Comparison of ENCODE assay signal across 8 cellular contexts in genomic region chrX:50988649-50989048, GRCh38.
DNase-seq lines count a peak whose midpoint lies in the region; ATAC-seq lines count a peak whose summit lies in the region.

No MANE protein-coding gene starts in this region.

- no peaks in the 10 kb centered on the region for H3K36me3 Mint-ChIP-seq in activated CD4-positive, alpha-beta memory T cell treated with anti-CD3 and anti-CD28 coated beads, Interleukin-2, amount 10 ng/mL, durations not matched to agents 7 days and 5 days (ENCODE audit: low read depth)

- H3K4me3 Mint-ChIP-seq in activated CD4-positive, alpha-beta memory T cell treated with anti-CD3 and anti-CD28 coated beads, Interleukin-2, amount 10 ng/mL, durations not matched to agents 7 days and 5 days = no peak overlapping the region

- ATAC-seq in HG02885 (IDR thresholded peaks at IDR 0.05; ENCODE audit: poor library complexity, unreplicated experiment) (peak; percentile 49), GM18868 (IDR thresholded peaks at IDR 0.05; ENCODE audit: unreplicated experiment) (no peak), HG03354 (IDR thresholded peaks at IDR 0.05; ENCODE audit: poor library complexity, severe bottlenecking, unreplicated experiment) (no peak), GM21526 (IDR thresholded peaks at IDR 0.05; ENCODE audit: low FRiP score, unreplicated experiment) (no peak)

- H3K27me3 Mint-ChIP-seq in activated CD4-positive, alpha-beta memory T cell treated with anti-CD3 and anti-CD28 coated beads, Interleukin-2, amount 10 ng/mL, durations not matched to agents 7 days and 5 days = no peaks in the 10 kb centered on the region

- CTCF ChIA-PET in activated CD4-positive, alpha-beta memory T cell treated with anti-CD3 and anti-CD28 coated beads, Interleukin-2, amount 10 ng/mL, durations not matched to agents 7 days and 5 days (lab: Charles Lee) = interaction anchor here (1.0 kb wide), 1 partner anchor 297 kb away, joined by 4 read pairs; no protein-coding TSS in a partner anchor

- POLR2A ChIA-PET in activated CD4-positive, alpha-beta memory T cell treated with anti-CD3 and anti-CD28 coated beads, Interleukin-2, amount 10 ng/mL, durations not matched to agents 7 days and 5 days (lab: Charles Lee) = no interaction called here

- no peaks in the 10 kb centered on the region for H3K4me1 Mint-ChIP-seq in activated CD4-positive, alpha-beta memory T cell treated with anti-CD3 and anti-CD28 coated beads, Interleukin-2, amount 10 ng/mL, durations not matched to agents 7 days and 5 days

- H3K27ac Mint-ChIP-seq in activated CD4-positive, alpha-beta memory T cell treated with anti-CD3 and anti-CD28 coated beads, Interleukin-2, amount 10 ng/mL, durations not matched to agents 7 days and 5 days = no peak overlapping the region

- DNase-seq in NCI-H1092 treated with DMSO at 0.1 percent for 48 hours (lab: John Stamatoyannopoulos, UW) (peak; percentile 4), NCI-H1092 (lab: John Stamatoyannopoulos, UW) (no peak), iPS-NIHi7 (ENCODE audit: extremely low spot score) (peak; percentile 35)
- peak; percentile 15 for DNase-seq in activated CD4-positive, alpha-beta memory T cell treated with anti-CD3 and anti-CD28 coated beads, Interleukin-2, amount 10 ng/mL, durations not matched to agents 7 days and 5 days

- H3K9me3 Mint-ChIP-seq in activated CD4-positive, alpha-beta memory T cell treated with anti-CD3 and anti-CD28 coated beads, Interleukin-2, amount 10 ng/mL, durations not matched to agents 7 days and 5 days = no peaks in the 10 kb centered on the region
